1 cellular context compared by ENCODE assay signal in the genomic region with DNA sequence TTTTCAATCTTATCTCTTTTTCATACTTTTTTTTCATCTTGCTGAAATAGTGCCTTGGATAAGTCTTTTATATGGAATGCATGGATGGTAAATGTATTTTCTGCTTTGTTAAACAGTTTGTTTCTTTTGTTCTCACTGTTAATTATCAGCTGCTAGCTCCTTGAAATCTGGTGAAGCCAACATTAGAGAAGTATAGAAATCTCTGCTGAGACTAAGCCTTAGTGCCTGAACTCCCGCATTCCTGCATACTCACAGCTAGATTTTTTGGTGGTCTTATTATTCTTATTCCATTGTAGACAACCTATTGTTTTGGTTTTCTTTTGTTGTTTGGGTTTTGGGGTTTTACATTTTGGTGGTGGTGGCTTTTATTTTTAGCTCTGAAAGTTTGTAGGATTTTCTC.
TF ChIP-seq lines count a peak whose summit lies in the region.

No MANE protein-coding gene starts in this region.

TF ChIP-seq in SK-N-SH, 30 proteins besides CTCF, POLR2A, EP300 and RAD21 (continued from another document):
- TF ChIP-seq FOXJ3 (CRISPR knock-in tag; IDR thresholded peaks at IDR 0.05) (no peak), EZH2phosphoT487 (IDR thresholded peaks at IDR 0.05; ENCODE audit: borderline replicate concordance, low read depth) (no peak), RXRA (IDR thresholded peaks at IDR 0.05; ENCODE audit: borderline replicate concordance, low read depth) (no peak), ELF1 (IDR thresholded peaks at IDR 0.05) (no peak), GABPA (IDR thresholded peaks at IDR 0.05; ENCODE audit: low read depth) (no peak), GATA2 (CRISPR knock-in tag; IDR thresholded peaks at IDR 0.05) (no peak), TEAD4 (IDR thresholded peaks at IDR 0.05; ENCODE audit: borderline replicate concordance, insufficient read depth) (no peak), RCOR1 (IDR thresholded peaks at IDR 0.05; ENCODE audit: low read length) (no peak), YY1 (IDR thresholded peaks at IDR 0.05; ENCODE audit: low read depth) (no peak), SMC3 (IDR thresholded peaks at IDR 0.05; ENCODE audit: low read depth, low read length) (no peak), FOSL2 (IDR thresholded peaks at IDR 0.05; ENCODE audit: borderline replicate concordance, low read depth) (no peak)
- TF ChIP-seq, protein P1, sequence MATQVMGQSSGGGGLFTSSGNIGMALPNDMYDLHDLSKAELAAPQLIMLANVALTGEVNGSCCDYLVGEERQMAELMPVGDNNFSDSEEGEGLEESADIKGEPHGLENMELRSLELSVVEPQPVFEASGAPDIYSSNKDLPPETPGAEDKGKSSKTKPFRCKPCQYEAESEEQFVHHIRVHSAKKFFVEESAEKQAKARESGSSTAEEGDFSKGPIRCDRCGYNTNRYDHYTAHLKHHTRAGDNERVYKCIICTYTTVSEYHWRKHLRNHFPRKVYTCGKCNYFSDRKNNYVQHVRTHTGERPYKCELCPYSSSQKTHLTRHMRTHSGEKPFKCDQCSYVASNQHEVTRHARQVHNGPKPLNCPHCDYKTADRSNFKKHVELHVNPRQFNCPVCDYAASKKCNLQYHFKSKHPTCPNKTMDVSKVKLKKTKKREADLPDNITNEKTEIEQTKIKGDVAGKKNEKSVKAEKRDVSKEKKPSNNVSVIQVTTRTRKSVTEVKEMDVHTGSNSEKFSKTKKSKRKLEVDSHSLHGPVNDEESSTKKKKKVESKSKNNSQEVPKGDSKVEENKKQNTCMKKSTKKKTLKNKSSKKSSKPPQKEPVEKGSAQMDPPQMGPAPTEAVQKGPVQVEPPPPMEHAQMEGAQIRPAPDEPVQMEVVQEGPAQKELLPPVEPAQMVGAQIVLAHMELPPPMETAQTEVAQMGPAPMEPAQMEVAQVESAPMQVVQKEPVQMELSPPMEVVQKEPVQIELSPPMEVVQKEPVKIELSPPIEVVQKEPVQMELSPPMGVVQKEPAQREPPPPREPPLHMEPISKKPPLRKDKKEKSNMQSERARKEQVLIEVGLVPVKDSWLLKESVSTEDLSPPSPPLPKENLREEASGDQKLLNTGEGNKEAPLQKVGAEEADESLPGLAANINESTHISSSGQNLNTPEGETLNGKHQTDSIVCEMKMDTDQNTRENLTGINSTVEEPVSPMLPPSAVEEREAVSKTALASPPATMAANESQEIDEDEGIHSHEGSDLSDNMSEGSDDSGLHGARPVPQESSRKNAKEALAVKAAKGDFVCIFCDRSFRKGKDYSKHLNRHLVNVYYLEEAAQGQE (IDR thresholded peaks at IDR 0.05; ENCODE audit: low read depth, low read length): no peak
